ENCODE assay signal across 20 cellular contexts in the genomic region with DNA sequence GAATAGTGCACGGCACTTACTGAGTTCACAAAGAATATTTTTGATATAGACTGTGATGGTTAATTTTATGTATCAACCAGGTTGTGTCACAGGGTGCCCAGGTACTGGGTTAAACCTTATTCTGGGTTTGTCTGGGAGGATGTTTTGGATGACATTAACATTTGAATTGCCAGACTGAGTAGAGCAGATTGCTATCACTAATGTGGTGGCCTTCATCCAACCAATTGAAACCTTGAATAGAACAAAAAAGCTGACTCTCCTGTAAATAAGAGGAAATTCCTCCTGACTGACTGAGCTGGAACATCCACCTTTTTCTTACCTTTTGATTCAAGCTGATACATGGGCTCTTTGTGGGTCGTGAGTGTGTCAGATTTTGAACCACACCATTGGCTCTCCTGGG.
DNase-seq lines count a peak whose midpoint lies in the region; ATAC-seq, FAIRE-seq and TF ChIP-seq lines count a peak whose summit lies in the region.
"Had no signal": no experiment of that assay in that cellular context is flagged by ENCODE, and none has a peak within 500 bp of the region (broad histone marks: within the 10 kb centered on the region; RNA-seq: fewer than 3 reads in every experiment).

No MANE protein-coding gene starts in this region.

- H3K14ac ChIP-seq in H1 (ENCODE audit: insufficient read length), result no peak overlapping the region

- no peak overlapping the region for H2BK12ac ChIP-seq in H1 (ENCODE audit: low read depth, low read length)

- H3K56ac ChIP-seq in H1 (replicated peaks; ENCODE audit: insufficient read length, low read depth, low read length), result no peak overlapping the region

- H3K27me3 ChIP-seq in PC-3 (ENCODE audit: low read length) (no peaks in the 10 kb centered on the region), H1 (replicated peaks in 1 of 4; ENCODE audit: control insufficient read depth in 3 of 4, extremely low read depth in 1 of 4, insufficient read depth in 3 of 4, low read length in 3 of 4) (no peaks in the 10 kb centered on the region), MM.1S (replicated peaks; ENCODE audit: insufficient read depth, low read length) (no peaks in the 10 kb centered on the region)
- H3K27me3 ChIP-seq: BLaER1 had no signal

- H3K4me2 ChIP-seq in PC-3 (ENCODE audit: low read length), result no peak overlapping the region
- no peak overlapping the region for H3K4me2 ChIP-seq in H1 (ENCODE audit: insufficient read depth in 1 of 2, low read depth in 2 of 2, low read length in 2 of 2)
- no peak overlapping the region for H3K4me2 ChIP-seq in MM.1S (ENCODE audit: low read depth, low read length)
- H3K4me2 ChIP-seq: BLaER1 had no signal

- H2BK120ac ChIP-seq in H1 (replicated peaks; ENCODE audit: low read depth, low read length), result no peak overlapping the region

- TF ChIP-seq POLR2A in H1 (IDR thresholded peaks at IDR 0.05; ENCODE audit: control extremely low read depth in 1 of 2, low read depth in 2 of 2, low read length in 2 of 2), result no peak

- TF ChIP-seq EP300 in H1 (IDR thresholded peaks at IDR 0.05; ENCODE audit: borderline replicate concordance in 1 of 2, low read depth in 2 of 2, low read length in 2 of 2), result no peak

- no peak overlapping the region for H4K8ac ChIP-seq in H1 (ENCODE audit: extremely low read depth, insufficient read depth, low read length)

- no peak overlapping the region for H3K4ac ChIP-seq in H1 (replicated peaks; ENCODE audit: insufficient read length, low read depth, low read length)

- intact Hi-C loops in PC-3 (cut with micrococcal nuclease), result loop anchor here (5.0 to 10.0 kb wide), 3 partner anchors 198 to 558 kb away; no protein-coding TSS in a partner anchor
- intact Hi-C loops in cardiac septum (cut with DNase I), result no loop called here

- FAIRE-seq in H1 (lab: Jason Lieb, UNC), result no peak
- FAIRE-seq: GM12891, GM18507 had no signal

- TF ChIP-seq CTCF in PC-3 (conservative IDR thresholded peaks at IDR 0.05; ENCODE audit: low read depth, low read length) (no peak), H1 (IDR thresholded peaks at IDR 0.05; ENCODE audit: control extremely low read depth in 1 of 3, insufficient read depth in 1 of 3, low read depth in 1 of 3, low read length in 3 of 3) (no peak), MM.1S (IDR thresholded peaks at IDR 0.05; ENCODE audit: low read length) (no peak)

- H3K36me3 ChIP-seq in PC-3 (ENCODE audit: low read depth, low read length) (no peaks in the 10 kb centered on the region), H1 (ENCODE audit: control insufficient read depth in 2 of 4, insufficient read depth in 4 of 4, low read length in 3 of 4) (no peaks in the 10 kb centered on the region), MM.1S (replicated peaks; ENCODE audit: insufficient read depth, low read length) (no peaks in the 10 kb centered on the region)
- H3K36me3 ChIP-seq: BLaER1 had no signal

- TF ChIP-seq RAD21 in H1 (IDR thresholded peaks at IDR 0.05 in 1 of 2, conservative IDR thresholded peaks at IDR 0.05 in 1 of 2; ENCODE audit: low read depth in 2 of 2, low read length in 2 of 2), result no peak

- H4K91ac ChIP-seq in H1 (replicated peaks; ENCODE audit: insufficient read length, low read length), result no peak overlapping the region

- no peak overlapping the region for H3K9ac ChIP-seq in PC-3 (ENCODE audit: low read length)
- no peak overlapping the region for H3K9ac ChIP-seq in H1 (replicated peaks in 1 of 4; ENCODE audit: extremely low read depth in 1 of 4, low read depth in 3 of 4, low read length in 3 of 4)
- no peak overlapping the region for H3K9ac ChIP-seq in MM.1S (ENCODE audit: low read length)
- H3K9ac ChIP-seq: BLaER1 had no signal

- no peaks in the 10 kb centered on the region for H3F3A ChIP-seq in PC-3 (ENCODE audit: low read length, unreplicated experiment)
- no peaks in the 10 kb centered on the region for H3F3A ChIP-seq in MM.1S (ENCODE audit: insufficient read depth, low read length)

- H4K20me1 ChIP-seq in PC-3 (ENCODE audit: low read length) (no peaks in the 10 kb centered on the region), H1 (replicated peaks in 1 of 2; ENCODE audit: control insufficient read depth in 1 of 2, insufficient read depth in 2 of 2, low read length in 2 of 2) (no peaks in the 10 kb centered on the region), MM.1S (ENCODE audit: insufficient read depth, low read length) (no peaks in the 10 kb centered on the region)
- H4K20me1 ChIP-seq: BLaER1 had no signal

- H3K9me2 ChIP-seq in PC-3 (replicated peaks; ENCODE audit: low read length), result no peaks in the 10 kb centered on the region
- no peaks in the 10 kb centered on the region for H3K9me2 ChIP-seq in MM.1S (replicated peaks; ENCODE audit: insufficient read depth, low read length)

- peak; percentile 2 for DNase-seq in PC-3
- no peak for DNase-seq in H1 (ENCODE audit: low read depth in 1 of 2, low spot score in 2 of 2)
- DNase-seq in iPS DF 19.7 (ENCODE audit: low read depth, low spot score), result peak; percentile 5
- DNase-seq in cardiac septum (ENCODE audit: low spot score), result no peak
- DNase-seq in DMS 273 (lab: John Stamatoyannopoulos, UW; ENCODE audit: unreplicated experiment), result no peak
- no peak for DNase-seq in MM.1S
- no peak for DNase-seq in 8988T
- DNase-seq: Caco-2; CD4-positive, CD25-positive, alpha-beta regulatory T cell; CD8-positive, alpha-beta T cell; DMS 273 treated with DMSO at 0.1 percent for 48 hours; DMS79; GF-D8; GOT3; H9 had no signal

- no peak overlapping the region for H2BK15ac ChIP-seq in H1 (ENCODE audit: low read length)

- H3K27ac ChIP-seq in PC-3 (ENCODE audit: low read length), result no peak overlapping the region
- no peak overlapping the region for H3K27ac ChIP-seq in H1 (ENCODE audit: low read depth, low read length)
- no peak overlapping the region for H3K27ac ChIP-seq in MM.1S (ENCODE audit: low read length)
- H3K27ac ChIP-seq: BLaER1, C4-2B had no signal

- no peak overlapping the region for H2BK5ac ChIP-seq in H1 (ENCODE audit: low read depth, low read length)

- H2AK5ac ChIP-seq in H1 (ENCODE audit: low read depth, low read length), result no peak overlapping the region

- H3K79me2 ChIP-seq in PC-3 (ENCODE audit: low read length), result no peaks in the 10 kb centered on the region
- no peaks in the 10 kb centered on the region for H3K79me2 ChIP-seq in H1 (ENCODE audit: control insufficient read depth in 1 of 2, insufficient read depth in 2 of 2, low read length in 2 of 2)
- no peaks in the 10 kb centered on the region for H3K79me2 ChIP-seq in MM.1S (ENCODE audit: low read length)

- POLR2A ChIA-PET in PC-3 (lab: Charles Lee; ENCODE audit: unreplicated experiment) (no interaction called here), H1 (lab: Charles Lee; ENCODE audit: partially characterized antibody) (interaction anchor here (0.6 kb wide), 1 partner anchor 1440 kb away, joined by 3 read pairs; no protein-coding TSS in a partner anchor)

- H3K23me2 ChIP-seq in H1 (ENCODE audit: low read depth, low read length), result no peaks in the 10 kb centered on the region

- WGBS in H1 (ENCODE audit: extremely low coverage in 1 of 2, insufficient coverage in 1 of 2, insufficient read length in 1 of 2, insufficient replicate concordance in 2 of 2, low coverage in 1 of 2, low lambda C conversion rate in 2 of 2, missing lambda C conversion rate in 1 of 2), 2 experiments, result 75% methylated on average over 2 of the region's 2 CpGs; no CpG with 5 or more reads in 1 of the 2 experiments

- BruUV-seq in PC-3 (replicated peaks; lab: Mats Ljungman, UMichigan), result no TSS peak

- H2BK20ac ChIP-seq in H1 (ENCODE audit: low read length), result no peak overlapping the region

- no peak overlapping the region for H3K23ac ChIP-seq in H1 (ENCODE audit: insufficient read length)

- H3K4me3 ChIP-seq in PC-3 (ENCODE audit: low read length), result no peak overlapping the region
- H3K4me3 ChIP-seq in H1 (ENCODE audit: extremely low read depth in 1 of 4, insufficient read depth in 2 of 4, low read depth in 3 of 4, low read length in 4 of 4), result no peak overlapping the region
- H3K4me3 ChIP-seq in MM.1S (ENCODE audit: low read length), result no peak overlapping the region
- H3K4me3 ChIP-seq: BLaER1 had no signal

- H3K9me3 ChIP-seq in PC-3 (ENCODE audit: low read length), result no peaks in the 10 kb centered on the region
- H3K9me3 ChIP-seq in H1 (ENCODE audit: insufficient read depth in 2 of 2, low read depth in 1 of 2, low read length in 1 of 2), result no peaks in the 10 kb centered on the region
- no peaks in the 10 kb centered on the region for H3K9me3 ChIP-seq in MM.1S (replicated peaks; ENCODE audit: insufficient read depth, low read length)
- H3K9me3 ChIP-seq: BLaER1, Caco-2 had no signal

- no peak overlapping the region for H4K5ac ChIP-seq in H1 (ENCODE audit: insufficient read length, low read depth, low read length)

- H2AFZ ChIP-seq in PC-3 (ENCODE audit: low read length) (no peak overlapping the region), H1 (ENCODE audit: low read length) (peak overlapping the region; percentile 14; the same call in 1 of the 2 replicates), MM.1S (ENCODE audit: low read length) (no peak overlapping the region)

- H3K79me1 ChIP-seq in H1 (ENCODE audit: low read depth, low read length), result no peaks in the 10 kb centered on the region

- H3K18ac ChIP-seq in H1 (ENCODE audit: extremely low read depth, low read length), result no peak overlapping the region

- no peak for ATAC-seq in PC-3
- ATAC-seq: CD8-positive, alpha-beta T cell; HCT116 had no signal

- H3K4me1 ChIP-seq in PC-3 (ENCODE audit: insufficient read depth, low read length), result no peaks in the 10 kb centered on the region; the same call in 1 of the 2 replicates
- H3K4me1 ChIP-seq in H1 (replicated peaks in 1 of 4; ENCODE audit: control insufficient read depth in 3 of 4, insufficient read depth in 4 of 4, low read length in 3 of 4), result peaks cover 0 to 5% (median 0%) of the 10 kb centered on the region in 4 experiments; a peak in 1 of 7 replicates
- no peaks in the 10 kb centered on the region for H3K4me1 ChIP-seq in MM.1S (ENCODE audit: low read length)
- H3K4me1 ChIP-seq: BLaER1, Caco-2 had no signal

- CTCF ChIA-PET in PC-3 (lab: Charles Lee) (no interaction called here), H1 (lab: Charles Lee; ENCODE audit: partially characterized antibody) (interaction anchor here (1.2 to 1.7 kb wide), 2 partner anchors 14 to 944 kb away, joined by 3 to 5 read pairs; no protein-coding TSS in a partner anchor)

TF ChIP-seq in H1, 55 proteins besides CTCF, POLR2A, EP300 and RAD21 (continues in another document):
- TF ChIP-seq TBP (IDR thresholded peaks at IDR 0.05; ENCODE audit: low read depth, low read length) (no peak), GABPA (IDR thresholded peaks at IDR 0.05; ENCODE audit: borderline replicate concordance, insufficient read depth, low read length) (no peak), SUZ12 (IDR thresholded peaks at IDR 0.05; ENCODE audit: low read length) (no peak), SIN3A (conservative IDR thresholded peaks at IDR 0.05 in 1 of 2, IDR thresholded peaks at IDR 0.05 in 1 of 2; ENCODE audit: low read depth in 1 of 2, low read length in 2 of 2) (no peak), TCF12 (IDR thresholded peaks at IDR 0.05; ENCODE audit: low read depth, low read length) (no peak), POLR2AphosphoS5 (IDR thresholded peaks at IDR 0.05; ENCODE audit: low read depth, low read length) (no peak)

Comparison
In these comparisons a context has a peak if more than half of its experiments do, and no peak if none do; other contexts are left out.
1. DNase-seq: peak in PC-3 (single experiment) and iPS DF 19.7 (single experiment); none in H1 (0 of 2), cardiac septum (single experiment), DMS 273 (single experiment), MM.1S (single experiment) and 8988T (single experiment).